In the genomic region with DNA sequence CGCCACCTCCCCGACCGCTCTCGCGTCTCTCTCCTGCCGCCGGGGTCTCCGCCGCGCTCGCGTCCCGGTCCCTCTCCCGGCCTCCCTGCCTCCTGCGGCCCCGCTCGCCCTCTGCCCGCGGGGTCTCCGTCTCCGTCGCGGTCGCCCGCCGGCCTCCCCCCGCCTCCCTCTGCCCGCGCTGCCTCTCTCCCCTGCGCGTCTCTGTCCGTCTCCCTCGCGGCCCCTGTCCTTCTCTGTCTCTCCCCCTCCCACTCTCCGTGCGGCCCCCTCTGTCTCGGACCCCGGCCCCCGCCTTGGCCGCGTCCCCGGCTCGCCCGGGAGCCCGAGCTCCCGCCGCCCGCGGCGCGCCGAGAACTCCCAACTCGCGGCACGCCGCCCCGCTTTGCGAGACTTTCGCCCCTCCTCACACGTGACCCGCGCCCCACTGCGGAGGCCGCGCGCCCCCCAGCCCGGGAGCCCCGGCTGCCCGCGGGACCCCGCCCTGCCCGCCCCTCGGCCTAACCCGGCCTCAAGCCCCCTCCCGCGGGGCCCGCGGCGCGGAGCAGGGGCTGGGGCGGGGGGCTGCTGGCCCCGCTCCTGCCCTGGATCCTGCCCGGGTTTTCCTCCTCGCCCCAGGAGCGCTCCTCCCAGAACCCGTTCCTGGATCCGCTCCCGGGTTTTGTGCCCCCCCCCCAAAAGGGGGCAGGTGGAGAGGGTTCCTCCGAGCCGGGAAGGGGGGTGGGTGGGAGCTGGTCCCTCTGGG, we compare ENCODE assay signal across 8 cellular contexts. TPM values are rescaled to one million over a fixed set of nuclear protein-coding genes. Genes with fewer than 3 reads are reported as not detected.
DNase-seq lines count a peak whose midpoint lies in the region; ATAC-seq and TF ChIP-seq lines count a peak whose summit lies in the region.

No MANE protein-coding gene starts in this region.

- peak; percentile 33 for DNase-seq in activated T-cell treated with anti-CD3 and anti-CD28 coated beads, Interleukin-2, amount 50 U/mL, for 1 hour
- no peak for DNase-seq in activated T-cell treated with anti-CD3 and anti-CD28 coated beads for 4 hours
- no peak for DNase-seq in activated T-cell treated with anti-CD3 and anti-CD28 coated beads, Interleukin-2, amount 50 U/mL, for 4 hours
- no peak for DNase-seq in thoracic aorta (ENCODE audit: low spot score)
- DNase-seq in SKM-1 treated with dmso at 0.1 percent for 144 hours (lab: John Stamatoyannopoulos, UW; ENCODE audit: unreplicated experiment): no peak

- H3K27me3 ChIP-seq in iPS-20b (ENCODE audit: insufficient read depth, low read length) (peaks cover 91% of the 10 kb centered on the region), thoracic aorta (replicated peaks; ENCODE audit: insufficient read depth) (no peaks in the 10 kb centered on the region)

- no peaks in the 10 kb centered on the region for H3K9me3 ChIP-seq in iPS-20b (ENCODE audit: insufficient read depth, low read depth, low read length)
- no peaks in the 10 kb centered on the region for H3K9me3 ChIP-seq in thoracic aorta

- H3K36me3 ChIP-seq in iPS-20b (ENCODE audit: insufficient read depth, low read depth, low read length): no peaks in the 10 kb centered on the region
- no peaks in the 10 kb centered on the region for H3K36me3 ChIP-seq in thoracic aorta

- no peaks in the 10 kb centered on the region; the same call in 1 of the 2 replicates for H3K4me1 ChIP-seq in iPS-20b (ENCODE audit: insufficient read depth, low read length)
- H3K4me1 ChIP-seq in thoracic aorta (ENCODE audit: control insufficient read depth in 1 of 2, low read depth in 2 of 2): peaks cover 5 to 25% of the 10 kb centered on the region in 2 donors

- H3K9ac ChIP-seq in iPS-20b (ENCODE audit: low read depth, low read length): no peak overlapping the region

- peak; percentile 13 to 19 for ATAC-seq in activated T-cell treated with anti-CD3 and anti-CD28 coated beads, Interleukin-2, amount 50 U/mL, for 4 hours
- ATAC-seq in thoracic aorta (ENCODE audit: insufficient number of reproducible peaks, low FRiP score, low read depth): no peak
- ATAC-seq in GM18867 (IDR thresholded peaks at IDR 0.05; ENCODE audit: unreplicated experiment): no peak
- no peak for ATAC-seq in HG03139 (IDR thresholded peaks at IDR 0.05; ENCODE audit: unreplicated experiment)

- H3K4me1 Mint-ChIP-seq in activated T-cell treated with anti-CD3 and anti-CD28 coated beads, Interleukin-2, amount 50 U/mL, for 4 hours (ENCODE audit: low read depth): peaks cover 9% of the 10 kb centered on the region

- H3K27ac ChIP-seq in iPS-20b (ENCODE audit: low read length) (no peak overlapping the region), thoracic aorta (no peak overlapping the region)

- no peak for TF ChIP-seq CTCF in thoracic aorta (IDR thresholded peaks at IDR 0.05)

- H3K27me3 Mint-ChIP-seq in activated T-cell treated with anti-CD3 and anti-CD28 coated beads, Interleukin-2, amount 50 U/mL, for 4 hours (ENCODE audit: low read depth): peaks cover 68% of the 10 kb centered on the region

- H3K4me3 ChIP-seq in iPS-20b (ENCODE audit: low read length) (peak overlapping the region; percentile 60), thoracic aorta (peak overlapping the region; percentile 60)

- peak overlapping the region; percentile 70 for H3K4me3 Mint-ChIP-seq in activated T-cell treated with anti-CD3 and anti-CD28 coated beads, Interleukin-2, amount 50 U/mL, for 4 hours

- H3K9me3 Mint-ChIP-seq in activated T-cell treated with anti-CD3 and anti-CD28 coated beads, Interleukin-2, amount 50 U/mL, for 4 hours: no peaks in the 10 kb centered on the region

- H3K36me3 Mint-ChIP-seq in activated T-cell treated with anti-CD3 and anti-CD28 coated beads, Interleukin-2, amount 50 U/mL, for 4 hours (ENCODE audit: insufficient read depth): no peaks in the 10 kb centered on the region

RNA-seq across cellular contexts. Expression of gene KCNJ4, which starts 0.7 kb away (rescaled TPM):
- not detected for total RNA-seq in activated T-cell treated with anti-CD3 and anti-CD28 coated beads, Interleukin-2, amount 50 U/mL, for 4 hours
- not detected for total RNA-seq in thoracic aorta

RNA-seq across cellular contexts. Expression of gene KDELR3, which starts 12.2 kb away (rescaled TPM):
- under 1 TPM in 2 of 3 donors, not detected in 1; 0.21 to 0.35 TPM for total RNA-seq in activated T-cell treated with anti-CD3 and anti-CD28 coated beads, Interleukin-2, amount 50 U/mL, for 4 hours
- total RNA-seq in thoracic aorta: 10 to 100 TPM; 16.8 to 52.9 TPM

RNA-seq across cellular contexts. Expression of gene DDX17, which starts 50.4 kb away (rescaled TPM):
- 100 to 1,000 TPM; 228 to 276 (median 251) TPM for total RNA-seq in activated T-cell treated with anti-CD3 and anti-CD28 coated beads, Interleukin-2, amount 50 U/mL, for 4 hours
- total RNA-seq in thoracic aorta: 100 to 1,000 TPM; 663 to 682 TPM

Comparison
In these comparisons a context has a peak if more than half of its experiments do, and no peak if none do; other contexts are left out.
1. ATAC-seq: peak in activated T-cell treated with anti-CD3 and anti-CD28 coated beads, Interleukin-2, amount 50 U/mL, for 4 hours (2 of 2); none in thoracic aorta (single experiment), GM18867 (single experiment) and HG03139 (single experiment).
2. RNA of gene KDELR3, which starts 12.2 kb away (total RNA-seq): 16.8 to 52.9 TPM in thoracic aorta; 0.21 to 0.35 TPM in activated T-cell treated with anti-CD3 and anti-CD28 coated beads, Interleukin-2, amount 50 U/mL, for 4 hours; every median in the first group is over 10 times any median in the second.